In genomic region chr1:161222175-161223019, GRCh38 we compare ENCODE assay signal across 1 cellular context.
A peak's percentile ranks its signal among the peaks of the same experiment; 100 is the strongest.
TF ChIP-seq lines count a peak whose summit lies in the region.

No MANE protein-coding gene starts in this region.

TF ChIP-seq in HepG2, 621 proteins besides CTCF, POLR2A, EP300 and RAD21 (continues in another document):
- TF ChIP-seq ZNF589 (CRISPR knock-in tag; conservative IDR thresholded peaks at IDR 0.05) (0 out of 2 replicates have a peak, but pooled peaks have one; percentile 5), MBD4 (IDR thresholded peaks at IDR 0.05; ENCODE audit: borderline replicate concordance, low read length) (no peak), RFX5 (IDR thresholded peaks at IDR 0.05; ENCODE audit: low read depth, low read length) (no peak), ZSCAN5A (CRISPR knock-in tag; IDR thresholded peaks at IDR 0.05; ENCODE audit: borderline replicate concordance) (no peak), ZNF333 (CRISPR knock-in tag; IDR thresholded peaks at IDR 0.05; ENCODE audit: borderline replicate concordance) (0 out of 2 replicates have a peak, but pooled peaks have one; percentile 38), ZXDC (CRISPR knock-in tag; IDR thresholded peaks at IDR 0.05) (no peak), FOXO4 (CRISPR knock-in tag; conservative IDR thresholded peaks at IDR 0.05) (no peak), PAX8 (CRISPR knock-in tag; IDR thresholded peaks at IDR 0.05; ENCODE audit: borderline replicate concordance) (no peak), TBX3 (IDR thresholded peaks at IDR 0.05; ENCODE audit: borderline replicate concordance) (no peak), SUZ12 (IDR thresholded peaks at IDR 0.05; ENCODE audit: low read depth, low read length) (no peak), RFXANK (CRISPR knock-in tag; IDR thresholded peaks at IDR 0.05) (no peak), SMARCE1 (IDR thresholded peaks at IDR 0.05; ENCODE audit: borderline replicate concordance) (no peak), GABPB1 (CRISPR knock-in tag; IDR thresholded peaks at IDR 0.05) (no peak; the same call in 1 of the 2 replicates), ELK4 (CRISPR knock-in tag; IDR thresholded peaks at IDR 0.05; ENCODE audit: borderline replicate concordance) (no peak), HNRNPUL1 (IDR thresholded peaks at IDR 0.05; ENCODE audit: low read depth, low read length) (no peak), ZNF772 (CRISPR knock-in tag; IDR thresholded peaks at IDR 0.05) (peak; percentile 36; the same call in 1 of the 2 replicates), ZNF543 (CRISPR knock-in tag; IDR thresholded peaks at IDR 0.05) (no peak), PRDM15 (CRISPR knock-in tag; IDR thresholded peaks at IDR 0.05) (no peak), PITX1 (CRISPR knock-in tag; IDR thresholded peaks at IDR 0.05) (no peak), ZNF329 (CRISPR knock-in tag; IDR thresholded peaks at IDR 0.05; ENCODE audit: low read depth) (peak; percentile 38; the same call in 1 of the 2 replicates), ZNF414 (CRISPR knock-in tag; IDR thresholded peaks at IDR 0.05) (0 out of 2 replicates have a peak, but pooled peaks have one; percentile 56), ZNF446 (CRISPR knock-in tag; IDR thresholded peaks at IDR 0.05) (no peak), KMT2B (CRISPR knock-in tag; IDR thresholded peaks at IDR 0.05) (0 out of 2 replicates have a peak, but pooled peaks have one; percentile 47), RBM22 (optimal IDR thresholded peaks at IDR 0.05; ENCODE audit: low read length) (peak; percentile 92), ZNF564 (CRISPR knock-in tag; IDR thresholded peaks at IDR 0.05) (0 out of 2 replicates have a peak, but pooled peaks have one; percentile 51), ZNF354B (CRISPR knock-in tag; IDR thresholded peaks at IDR 0.05) (no peak), HNRNPH1 (optimal IDR thresholded peaks at IDR 0.05; ENCODE audit: low read depth, low read length) (peak; percentile 19), SNAPC5 (CRISPR knock-in tag; IDR thresholded peaks at IDR 0.05; ENCODE audit: borderline replicate concordance) (no peak), GABPA (IDR thresholded peaks at IDR 0.05; ENCODE audit: low read depth, low read length) (no peak), GABPA (CRISPR knock-in tag; IDR thresholded peaks at IDR 0.05; ENCODE audit: low read depth) (no peak), SAFB2 (CRISPR knock-in tag; IDR thresholded peaks at IDR 0.05; ENCODE audit: borderline replicate concordance, low read depth) (0 out of 2 replicates have a peak, but pooled peaks have one; percentile 67), HIVEP1 (CRISPR knock-in tag; IDR thresholded peaks at IDR 0.05) (no peak), AGO2 (optimal IDR thresholded peaks at IDR 0.05; ENCODE audit: low read depth, low read length) (no peak), NCOA5 (CRISPR knock-in tag; IDR thresholded peaks at IDR 0.05) (0 out of 2 replicates have a peak, but pooled peaks have one; percentile 71), MXD1 (CRISPR knock-in tag; IDR thresholded peaks at IDR 0.05) (0 out of 2 replicates have a peak, but pooled peaks have one; percentile 39), ZNF792 (CRISPR knock-in tag; IDR thresholded peaks at IDR 0.05) (no peak), EED (CRISPR knock-in tag; IDR thresholded peaks at IDR 0.05) (no peak), JUND (CRISPR knock-in tag; IDR thresholded peaks at IDR 0.05) (no peak), NR0B2 (CRISPR knock-in tag; IDR thresholded peaks at IDR 0.05) (0 out of 2 replicates have a peak, but pooled peaks have one; percentile 29), NCOA1 (CRISPR knock-in tag; IDR thresholded peaks at IDR 0.05) (no peak), KDM1A (CRISPR knock-in tag; IDR thresholded peaks at IDR 0.05) (no peak), IKZF1 (IDR thresholded peaks at IDR 0.05) (no peak), ZSCAN21 (CRISPR knock-in tag; IDR thresholded peaks at IDR 0.05; ENCODE audit: borderline replicate concordance) (peak; percentile 10), MED8 (CRISPR knock-in tag; IDR thresholded peaks at IDR 0.05; ENCODE audit: insufficient replicate concordance) (peak; percentile 44), KAT8 (CRISPR knock-in tag; IDR thresholded peaks at IDR 0.05) (no peak), ZNF180 (CRISPR knock-in tag; IDR thresholded peaks at IDR 0.05; ENCODE audit: borderline replicate concordance, low read depth) (no peak), WIZ (CRISPR knock-in tag; IDR thresholded peaks at IDR 0.05) (no peak), THAP11 (CRISPR knock-in tag; IDR thresholded peaks at IDR 0.05) (no peak), KLF13 (CRISPR knock-in tag; IDR thresholded peaks at IDR 0.05) (no peak), ZNF510 (CRISPR knock-in tag; IDR thresholded peaks at IDR 0.05; ENCODE audit: low read depth) (no peak), AFF4 (CRISPR knock-in tag; IDR thresholded peaks at IDR 0.05) (peak; percentile 77; the same call in 1 of the 2 replicates), SMAD1 (CRISPR knock-in tag; IDR thresholded peaks at IDR 0.05; ENCODE audit: borderline replicate concordance, low read depth) (no peak), ZBTB7A (CRISPR knock-in tag; IDR thresholded peaks at IDR 0.05) (no peak), ZNF383 (CRISPR knock-in tag; IDR thresholded peaks at IDR 0.05; ENCODE audit: borderline replicate concordance) (no peak)
